17 cellular contexts compared by ENCODE assay signal in genomic region chr1:119294728-119295127, GRCh38.
DNase-seq lines count a peak whose midpoint lies in the region; ATAC-seq and TF ChIP-seq lines count a peak whose summit lies in the region.
"Had no signal": no experiment of that assay in that cellular context is flagged by ENCODE, and none has a peak within 500 bp of the region (broad histone marks: within the 10 kb centered on the region; RNA-seq: fewer than 3 reads in every experiment).

No MANE protein-coding gene starts in this region.

- no peaks in the 10 kb centered on the region for H3K9me2 ChIP-seq in Loucy (replicated peaks; ENCODE audit: low read depth, low read length)

- H4K20me1 ChIP-seq in Loucy (ENCODE audit: insufficient read depth, low read length, poor library complexity, severe bottlenecking): no peaks in the 10 kb centered on the region

- no peaks in the 10 kb centered on the region for H3K79me2 ChIP-seq in Loucy (ENCODE audit: insufficient read depth, low read length)

- no peak overlapping the region for H3K9ac ChIP-seq in Loucy (ENCODE audit: low read depth, low read length, poor library complexity, severe bottlenecking)

- intact Hi-C loops in activated CD8-positive, alpha-beta T cell treated with anti-CD3 and anti-CD28 coated beads for 36 hours (cut with micrococcal nuclease): no loop called here
- intact Hi-C loops in CD8-positive, alpha-beta T cell (cut with DNase I, micrococcal nuclease): no loop called here

- peaks cover 20% of the 10 kb centered on the region for H3K27me3 Mint-ChIP-seq in activated CD8-positive, alpha-beta T cell treated with anti-CD3 and anti-CD28 coated beads for 36 hours
- peaks cover 16% of the 10 kb centered on the region for H3K27me3 Mint-ChIP-seq in nephron (ENCODE audit: low read depth)
- H3K27me3 Mint-ChIP-seq in CD8-positive, alpha-beta T cell (ENCODE audit: low read depth): peaks cover 16% of the 10 kb centered on the region
- no peaks in the 10 kb centered on the region for H3K27me3 Mint-ChIP-seq in stimulated activated memory B cell treated with anti-CD40 and anti-IgM and Interleukin-4, amounts not matched to agents 10 μg/mL and 1 μg/mL and 100 μg/mL, for 72 hours

- no peaks in the 10 kb centered on the region for H3K36me3 ChIP-seq in Loucy (ENCODE audit: insufficient read depth, low read length)
- H3K36me3 ChIP-seq in CD8-positive, alpha-beta T cell (ENCODE audit: insufficient read depth, low read length): no peaks in the 10 kb centered on the region
- H3K36me3 ChIP-seq: colonic mucosa had no signal

- no peak for DNase-seq in activated CD8-positive, alpha-beta T cell treated with anti-CD3 and anti-CD28 coated beads for 36 hours
- DNase-seq in SHP77 (lab: John Stamatoyannopoulos, UW) (no peak), NCI-H1930 (lab: John Stamatoyannopoulos, UW) (no peak)
- DNase-seq in CD8-positive, alpha-beta T cell: no peak
- DNase-seq: activated CD4-positive, alpha-beta T cell treated with anti-CD3 and anti-CD28 coated beads, Interleukin-2, amount 10 ng/mL, durations not matched to agents 7 days and 5 days; activated naive CD4-positive, alpha-beta T cell treated with anti-CD3 and anti-CD28 coated beads, Interleukin-2, amount 50 U/mL, for 16 hours; colonic mucosa; foreskin keratinocyte; left cardiac atrium; mucosa of descending colon; NCI-H2029; NCI-H69; stimulated activated CD4-positive, alpha-beta T cell treated with anti-CD3 and anti-CD28 coated beads, Interleukin-4, amount 100 ng/mL, for 1 hour had no signal

- H3K4me1 ChIP-seq in Loucy (ENCODE audit: insufficient read depth, low read length, poor library complexity, severe bottlenecking): peaks cover 15% of the 10 kb centered on the region
- peaks cover 22% of the 10 kb centered on the region for H3K4me1 ChIP-seq in CD8-positive, alpha-beta T cell (ENCODE audit: insufficient read depth, low read length)
- H3K4me1 ChIP-seq: colonic mucosa, foreskin keratinocyte had no signal

- H3F3A ChIP-seq in Loucy (ENCODE audit: low read depth): no peaks in the 10 kb centered on the region

- H3K4me3 ChIP-seq in Loucy (ENCODE audit: low read length, poor library complexity, severe bottlenecking): peak overlapping the region; percentile 6
- no peak overlapping the region for H3K4me3 ChIP-seq in CD8-positive, alpha-beta T cell (ENCODE audit: low read depth, low read length)
- H3K4me3 ChIP-seq: colonic mucosa, mucosa of descending colon had no signal

- H3K4me1 Mint-ChIP-seq in activated CD8-positive, alpha-beta T cell treated with anti-CD3 and anti-CD28 coated beads for 36 hours (ENCODE audit: low read depth): peaks cover 16% of the 10 kb centered on the region
- H3K4me1 Mint-ChIP-seq in nephron: peaks cover 41% of the 10 kb centered on the region
- H3K4me1 Mint-ChIP-seq in CD8-positive, alpha-beta T cell (ENCODE audit: low read depth): peaks cover 20% of the 10 kb centered on the region
- H3K4me1 Mint-ChIP-seq in stimulated activated memory B cell treated with anti-CD40 and anti-IgM and Interleukin-4, amounts not matched to agents 10 μg/mL and 1 μg/mL and 100 μg/mL, for 72 hours: no peaks in the 10 kb centered on the region

- H3K4me2 ChIP-seq in Loucy (ENCODE audit: low read depth, low read length, poor library complexity, severe bottlenecking): peak overlapping the region; percentile 36

- H3K27me3 ChIP-seq in Loucy (ENCODE audit: insufficient read depth, low read length, poor library complexity, severe bottlenecking): peaks cover 6% of the 10 kb centered on the region
- no peaks in the 10 kb centered on the region for H3K27me3 ChIP-seq in CD8-positive, alpha-beta T cell (ENCODE audit: insufficient read depth, low read length)
- H3K27me3 ChIP-seq: colonic mucosa had no signal

- H3K27ac ChIP-seq in CD8-positive, alpha-beta T cell (ENCODE audit: low read depth, low read length): no peak overlapping the region
- H3K27ac ChIP-seq: colonic mucosa, foreskin keratinocyte had no signal

- no peak overlapping the region for H3K27ac Mint-ChIP-seq in activated CD8-positive, alpha-beta T cell treated with anti-CD3 and anti-CD28 coated beads for 36 hours
- peak overlapping the region; percentile 74 to 86 (median 81) for H3K27ac Mint-ChIP-seq in nephron
- H3K27ac Mint-ChIP-seq in CD8-positive, alpha-beta T cell: no peak overlapping the region
- H3K27ac Mint-ChIP-seq in stimulated activated memory B cell treated with anti-CD40 and anti-IgM and Interleukin-4, amounts not matched to agents 10 μg/mL and 1 μg/mL and 100 μg/mL, for 72 hours: no peak overlapping the region
- H3K27ac Mint-ChIP-seq: activated CD4-positive, alpha-beta T cell treated with anti-CD3 and anti-CD28 coated beads, Interleukin-2, amount 10 ng/mL, durations not matched to agents 7 days and 5 days had no signal

- POLR2A ChIA-PET in activated CD8-positive, alpha-beta T cell treated with anti-CD3 and anti-CD28 coated beads for 36 hours (lab: Charles Lee): no interaction called here
- POLR2A ChIA-PET in CD8-positive, alpha-beta T cell (lab: Charles Lee): no interaction called here

- no peaks in the 10 kb centered on the region for H3K9me3 Mint-ChIP-seq in activated CD8-positive, alpha-beta T cell treated with anti-CD3 and anti-CD28 coated beads for 36 hours
- H3K9me3 Mint-ChIP-seq in nephron: no peaks in the 10 kb centered on the region
- H3K9me3 Mint-ChIP-seq in CD8-positive, alpha-beta T cell: no peaks in the 10 kb centered on the region
- no peaks in the 10 kb centered on the region for H3K9me3 Mint-ChIP-seq in stimulated activated memory B cell treated with anti-CD40 and anti-IgM and Interleukin-4, amounts not matched to agents 10 μg/mL and 1 μg/mL and 100 μg/mL, for 72 hours
- H3K9me3 Mint-ChIP-seq: activated CD4-positive, alpha-beta T cell treated with anti-CD3 and anti-CD28 coated beads, Interleukin-2, amount 10 ng/mL, durations not matched to agents 7 days and 5 days had no signal

- H3K9me3 ChIP-seq in Loucy (ENCODE audit: insufficient read depth, low read depth, low read length): no peaks in the 10 kb centered on the region
- no peaks in the 10 kb centered on the region for H3K9me3 ChIP-seq in CD8-positive, alpha-beta T cell (ENCODE audit: low read length)
- H3K9me3 ChIP-seq: colonic mucosa, mucosa of descending colon had no signal

- no peak overlapping the region for H3K4me3 Mint-ChIP-seq in activated CD8-positive, alpha-beta T cell treated with anti-CD3 and anti-CD28 coated beads for 36 hours
- H3K4me3 Mint-ChIP-seq in nephron: no peak overlapping the region
- no peak overlapping the region for H3K4me3 Mint-ChIP-seq in CD8-positive, alpha-beta T cell
- no peak overlapping the region for H3K4me3 Mint-ChIP-seq in stimulated activated memory B cell treated with anti-CD40 and anti-IgM and Interleukin-4, amounts not matched to agents 10 μg/mL and 1 μg/mL and 100 μg/mL, for 72 hours
- H3K4me3 Mint-ChIP-seq: activated CD4-positive, alpha-beta T cell treated with anti-CD3 and anti-CD28 coated beads, Interleukin-2, amount 10 ng/mL, durations not matched to agents 7 days and 5 days had no signal

- ATAC-seq in GM18907 (IDR thresholded peaks at IDR 0.05; ENCODE audit: unreplicated experiment): peak; percentile 42
- ATAC-seq in activated CD8-positive, alpha-beta T cell treated with anti-CD3 and anti-CD28 coated beads for 36 hours: peak; percentile 37
- ATAC-seq in CD8-positive, alpha-beta T cell: no peak
- ATAC-seq in stimulated activated memory B cell treated with anti-CD40 and anti-IgM and Interleukin-4, amounts not matched to agents 10 μg/mL and 1 μg/mL and 100 μg/mL, for 72 hours: no peak
- ATAC-seq: foreskin keratinocyte, left cardiac atrium, mucosa of descending colon had no signal

- no peaks in the 10 kb centered on the region for H3K36me3 Mint-ChIP-seq in activated CD8-positive, alpha-beta T cell treated with anti-CD3 and anti-CD28 coated beads for 36 hours (ENCODE audit: low read depth)
- no peaks in the 10 kb centered on the region for H3K36me3 Mint-ChIP-seq in nephron (ENCODE audit: low read depth)
- H3K36me3 Mint-ChIP-seq in CD8-positive, alpha-beta T cell: no peaks in the 10 kb centered on the region
- no peaks in the 10 kb centered on the region for H3K36me3 Mint-ChIP-seq in stimulated activated memory B cell treated with anti-CD40 and anti-IgM and Interleukin-4, amounts not matched to agents 10 μg/mL and 1 μg/mL and 100 μg/mL, for 72 hours

- CTCF ChIA-PET in activated CD8-positive, alpha-beta T cell treated with anti-CD3 and anti-CD28 coated beads for 36 hours (lab: Charles Lee): interaction anchor here (0.9 to 1.9 kb wide), 3 partner anchors 9 to 20 kb away, joined by 3 to 7 read pairs (median 3); no protein-coding TSS in a partner anchor
- CTCF ChIA-PET in CD8-positive, alpha-beta T cell (lab: Charles Lee): interaction anchor here (1.1 kb wide), 1 partner anchor 33 kb away, joined by 3 read pairs; no protein-coding TSS in a partner anchor

- H2AFZ ChIP-seq in Loucy (ENCODE audit: low read length): peak overlapping the region; percentile 68

- TF ChIP-seq CTCF in Loucy (conservative IDR thresholded peaks at IDR 0.05; ENCODE audit: low read length) (no peak), nephron (IDR thresholded peaks at IDR 0.05; ENCODE audit: unreplicated experiment in 3 of 3) (no peak)
- TF ChIP-seq CTCF in activated CD8-positive, alpha-beta T cell treated with anti-CD3 and anti-CD28 coated beads for 36 hours (IDR thresholded peaks at IDR 0.05): no peak
- no peak for TF ChIP-seq CTCF in CD8-positive, alpha-beta T cell (IDR thresholded peaks at IDR 0.05)

Comparison
In these comparisons a context has a peak if more than half of its experiments do, and no peak if none do; other contexts are left out.
1. ATAC-seq: peak in GM18907 (single experiment) and activated CD8-positive, alpha-beta T cell treated with anti-CD3 and anti-CD28 coated beads for 36 hours (single experiment); none in CD8-positive, alpha-beta T cell (single experiment) and stimulated activated memory B cell treated with anti-CD40 and anti-IgM and Interleukin-4, amounts not matched to agents 10 μg/mL and 1 μg/mL and 100 μg/mL, for 72 hours (single experiment).
2. H3K27ac Mint-ChIP-seq: peak in nephron (3 of 3); none in activated CD8-positive, alpha-beta T cell treated with anti-CD3 and anti-CD28 coated beads for 36 hours (single experiment), CD8-positive, alpha-beta T cell (single experiment) and stimulated activated memory B cell treated with anti-CD40 and anti-IgM and Interleukin-4, amounts not matched to agents 10 μg/mL and 1 μg/mL and 100 μg/mL, for 72 hours (single experiment).